Comparison of ENCODE assay signal across 40 cellular contexts in the genomic region with DNA sequence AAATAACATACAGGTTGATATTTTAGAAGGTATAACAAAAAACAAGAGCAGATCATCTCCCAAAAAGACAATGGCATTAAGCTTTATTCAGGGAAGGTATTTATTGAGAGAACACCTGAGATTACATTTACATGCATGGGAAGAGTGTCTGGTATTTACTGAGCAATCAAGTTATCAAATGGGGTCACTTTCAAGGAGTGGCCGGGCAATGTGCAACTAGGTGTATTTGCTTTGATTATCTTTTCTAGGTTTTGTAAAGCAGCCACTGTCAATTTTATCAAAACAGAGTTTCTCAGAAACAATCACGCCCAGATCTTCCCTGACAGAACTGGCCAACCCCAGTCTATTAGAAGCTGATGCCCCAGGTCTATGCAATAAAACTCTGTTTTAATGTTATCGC.
"Had no signal": no experiment of that assay in that cellular context is flagged by ENCODE, and none has a peak within 500 bp of the region (broad histone marks: within the 10 kb centered on the region; RNA-seq: fewer than 3 reads in every experiment).

No MANE protein-coding gene starts in this region.

- H3K36me3 ChIP-seq: brain microvascular endothelial cell, MG63, Peyer's patch had no signal

- H3K4me1 Mint-ChIP-seq: activated B cell treated with CpG ODN at 0.5 μM for 24 hours; activated CD4-positive, alpha-beta memory T cell treated with anti-CD3 and anti-CD28 coated beads, Interleukin-2, amount 10 ng/mL, durations not matched to agents 7 days and 5 days; activated CD8-positive, alpha-beta memory T cell treated with anti-CD3 and anti-CD28 coated beads, Interleukin-2, amount 10 ng/mL, durations not matched to agents 7 days and 5 days; activated naive CD8-positive, alpha-beta T cell treated with anti-CD3 and anti-CD28 coated beads for 36 hours; activated T-helper 17 cell treated with anti-CD3 and anti-CD28 coated beads, Interleukin-2, amount 50 U/mL, for 72 hours had no signal

- H3K4me3 ChIP-seq: MG63, Peyer's patch had no signal

- DNase-seq: activated B cell treated with CpG ODN at 0.5 μM for 24 hours; activated CD4-positive, alpha-beta memory T cell treated with anti-CD3 and anti-CD28 coated beads, Interleukin-2, amount 10 ng/mL, durations not matched to agents 7 days and 5 days; activated CD4-positive, alpha-beta T cell treated with anti-CD3 and anti-CD28 coated beads for 48 hours; activated CD4-positive, CD25-positive, alpha-beta regulatory T cell treated with anti-CD3 and anti-CD28 coated beads, Interleukin-2, amount 50 U/mL, for 72 hours; activated CD8-positive, alpha-beta memory T cell treated with anti-CD3 and anti-CD28 coated beads for 24 hours; activated CD8-positive, alpha-beta memory T cell treated with anti-CD3 and anti-CD28 coated beads, Interleukin-2, amount 10 ng/mL, durations not matched to agents 7 days and 5 days; activated CD8-positive, alpha-beta memory T cell treated with anti-CD3 and anti-CD28 coated beads, Interleukin-2, amount 50 U/mL, for 48 hours; activated effector memory CD4-positive, alpha-beta T cell treated with anti-CD3 and anti-CD28 coated beads, Interleukin-2, amount 50 U/mL, for 16 hours; activated naive CD4-positive, alpha-beta T cell; activated naive CD4-positive, alpha-beta T cell treated with anti-CD3 and anti-CD28 coated beads, Interleukin-2, amount 50 U/mL, for 16 hours; activated naive CD8-positive, alpha-beta T cell treated with anti-CD3 and anti-CD28 coated beads for 36 hours; activated T-cell treated with anti-CD3 and anti-CD28 coated beads, Interleukin-2, amount 50 U/mL, for 72 hours; amniotic stem cell; aorta; brain microvascular endothelial cell; central memory CD4-positive, alpha-beta T cell; Karpas-422; KBM-7; MG63; NCI-H1092 treated with DMSO at 0.1 percent for 48 hours; NCI-H1417; NCI-H1694; NCI-H1930; NCI-H2081 treated with DMSO at 0.1 percent for 48 hours; NCI-H226; NCI-H446 treated with DMSO at 0.1 percent for 48 hours; NCI-H524; NCI-H69; NK-92 treated with Interleukin-12 subunit alpha and Interleukin-12 subunit beta, amount 100 ng/mL, for 24 hours; PC-3; Peyer's patch; RPMI8226; SIG-M5; SW 1271; T-helper 1 cell; T-helper 2 cell; T-helper 9 cell had no signal

- H3K9me3 ChIP-seq: MG63, Peyer's patch had no signal

- H3K4me1 ChIP-seq: Peyer's patch had no signal

- ATAC-seq: activated CD8-positive, alpha-beta memory T cell treated with anti-CD3 and anti-CD28 coated beads, Interleukin-2, amount 10 ng/mL, durations not matched to agents 7 days and 5 days; activated T-cell treated with anti-CD3 and anti-CD28 coated beads, Interleukin-2, amount 50 U/mL, for 72 hours; activated T-helper 17 cell treated with anti-CD3 and anti-CD28 coated beads, Interleukin-2, amount 50 U/mL, for 72 hours; PC-3; SK-N-SH treated with all-trans-retinoic acid at 6 μM for 48 hours had no signal

- H3K27ac Mint-ChIP-seq: activated B cell treated with CpG ODN at 0.5 μM for 24 hours; activated CD4-positive, alpha-beta memory T cell treated with anti-CD3 and anti-CD28 coated beads, Interleukin-2, amount 10 ng/mL, durations not matched to agents 7 days and 5 days; activated CD8-positive, alpha-beta memory T cell treated with anti-CD3 and anti-CD28 coated beads, Interleukin-2, amount 10 ng/mL, durations not matched to agents 7 days and 5 days; activated naive CD8-positive, alpha-beta T cell treated with anti-CD3 and anti-CD28 coated beads for 36 hours; activated T-cell treated with anti-CD3 and anti-CD28 coated beads, Interleukin-2, amount 50 U/mL, for 72 hours; activated T-helper 17 cell treated with anti-CD3 and anti-CD28 coated beads, Interleukin-2, amount 50 U/mL, for 72 hours had no signal

- H3K9me3 Mint-ChIP-seq: activated B cell treated with CpG ODN at 0.5 μM for 24 hours; activated CD4-positive, alpha-beta memory T cell treated with anti-CD3 and anti-CD28 coated beads, Interleukin-2, amount 10 ng/mL, durations not matched to agents 7 days and 5 days; activated naive CD8-positive, alpha-beta T cell treated with anti-CD3 and anti-CD28 coated beads for 36 hours had no signal

- H3K4me3 Mint-ChIP-seq: activated B cell treated with CpG ODN at 0.5 μM for 24 hours; activated CD4-positive, alpha-beta memory T cell treated with anti-CD3 and anti-CD28 coated beads, Interleukin-2, amount 10 ng/mL, durations not matched to agents 7 days and 5 days; activated CD8-positive, alpha-beta memory T cell treated with anti-CD3 and anti-CD28 coated beads, Interleukin-2, amount 10 ng/mL, durations not matched to agents 7 days and 5 days; activated naive CD8-positive, alpha-beta T cell treated with anti-CD3 and anti-CD28 coated beads for 36 hours; activated T-cell treated with anti-CD3 and anti-CD28 coated beads, Interleukin-2, amount 50 U/mL, for 72 hours; activated T-helper 17 cell treated with anti-CD3 and anti-CD28 coated beads, Interleukin-2, amount 50 U/mL, for 72 hours had no signal

- H3K27me3 ChIP-seq: brain microvascular endothelial cell, MG63, Peyer's patch had no signal

- H3K36me3 Mint-ChIP-seq: activated CD8-positive, alpha-beta memory T cell treated with anti-CD3 and anti-CD28 coated beads, Interleukin-2, amount 10 ng/mL, durations not matched to agents 7 days and 5 days; activated naive CD8-positive, alpha-beta T cell treated with anti-CD3 and anti-CD28 coated beads for 36 hours had no signal

- H3K27ac ChIP-seq: brain microvascular endothelial cell, Peyer's patch, VCaP had no signal

- H3K27me3 Mint-ChIP-seq: activated B cell treated with CpG ODN at 0.5 μM for 24 hours; activated CD4-positive, alpha-beta memory T cell treated with anti-CD3 and anti-CD28 coated beads, Interleukin-2, amount 10 ng/mL, durations not matched to agents 7 days and 5 days; activated CD8-positive, alpha-beta memory T cell treated with anti-CD3 and anti-CD28 coated beads, Interleukin-2, amount 10 ng/mL, durations not matched to agents 7 days and 5 days; activated naive CD8-positive, alpha-beta T cell treated with anti-CD3 and anti-CD28 coated beads for 36 hours; activated T-helper 17 cell treated with anti-CD3 and anti-CD28 coated beads, Interleukin-2, amount 50 U/mL, for 72 hours had no signal
